ENCODE assay signal across 8 cellular contexts in genomic region chr14:49962616-49963015, GRCh38.
DNase-seq lines count a peak whose midpoint lies in the region; ATAC-seq, FAIRE-seq and TF ChIP-seq lines count a peak whose summit lies in the region.

No MANE protein-coding gene starts in this region.

- H3K4me2 ChIP-seq in PC-3 (ENCODE audit: low read length) = peak overlapping the region; percentile 46

- peaks cover 12% of the 10 kb centered on the region for H3F3A ChIP-seq in PC-3 (ENCODE audit: low read length, unreplicated experiment)

- no peaks in the 10 kb centered on the region for H3K79me2 ChIP-seq in PC-3 (ENCODE audit: low read length)

- no peaks in the 10 kb centered on the region for H3K9me2 ChIP-seq in PC-3 (replicated peaks; ENCODE audit: low read length)

- H3K4me3 Mint-ChIP-seq in activated naive CD4-positive, alpha-beta T cell treated with anti-CD3 and anti-CD28 coated beads for 36 hours = no peak overlapping the region

- no peaks in the 10 kb centered on the region for H3K36me3 ChIP-seq in PC-3 (ENCODE audit: low read depth, low read length)
- no peaks in the 10 kb centered on the region for H3K36me3 ChIP-seq in uterus

- no peaks in the 10 kb centered on the region for H4K20me1 ChIP-seq in PC-3 (ENCODE audit: low read length)

- no peaks in the 10 kb centered on the region for H3K27me3 ChIP-seq in PC-3 (ENCODE audit: low read length)
- H3K27me3 ChIP-seq in uterus = no peaks in the 10 kb centered on the region

- intact Hi-C loops in activated naive CD4-positive, alpha-beta T cell treated with anti-CD3 and anti-CD28 coated beads for 36 hours (cut with micrococcal nuclease) = loop anchor here (1.0 kb wide), 3 partner anchors 9 to 37 kb away; no protein-coding TSS in a partner anchor
- intact Hi-C loops in PC-3 (cut with micrococcal nuclease) = loop anchor here (1.0 to 2.0 kb wide), 6 partner anchors 10 to 143 kb away; no protein-coding TSS in a partner anchor
- intact Hi-C loops in uterus (cut with DNase I; ENCODE audit: low total_unique reads) = no loop called here

- H3K27ac Mint-ChIP-seq in activated naive CD4-positive, alpha-beta T cell treated with anti-CD3 and anti-CD28 coated beads for 36 hours = peak overlapping the region; percentile 66

- H3K9me3 ChIP-seq in PC-3 (ENCODE audit: low read length) (no peaks in the 10 kb centered on the region), uterus (no peaks in the 10 kb centered on the region)

- peak overlapping the region; percentile 85 for H3K27ac ChIP-seq in PC-3 (ENCODE audit: low read length)
- H3K27ac ChIP-seq in uterus = no peak overlapping the region

- ATAC-seq in PC-3 = peak; percentile 78

- FAIRE-seq in urothelium cell line (lab: Jason Lieb, UNC) = peak; percentile 56

- H3K36me3 Mint-ChIP-seq in activated naive CD4-positive, alpha-beta T cell treated with anti-CD3 and anti-CD28 coated beads for 36 hours (ENCODE audit: low read depth) = no peaks in the 10 kb centered on the region

- H3K4me3 ChIP-seq in PC-3 (ENCODE audit: low read length) (no peak overlapping the region), uterus (no peak overlapping the region)

- peak overlapping the region; percentile 59 for H3K9ac ChIP-seq in PC-3 (ENCODE audit: low read length)

- CTCF ChIA-PET in activated naive CD4-positive, alpha-beta T cell treated with anti-CD3 and anti-CD28 coated beads for 36 hours (lab: Charles Lee) = interaction anchor here (0.6 to 2.6 kb wide), 3 partner anchors 10 to 103 kb away, joined by 3 to 12 read pairs (median 3); no protein-coding TSS in a partner anchor
- CTCF ChIA-PET in PC-3 (lab: Charles Lee) = interaction anchor here (0.9 to 1.4 kb wide), 2 partner anchors 9 to 13 kb away, joined by 3 to 5 read pairs; no protein-coding TSS in a partner anchor

- no peak for TF ChIP-seq CTCF in PC-3 (conservative IDR thresholded peaks at IDR 0.05; ENCODE audit: low read depth, low read length)
- no peak for TF ChIP-seq CTCF in uterus (IDR thresholded peaks at IDR 0.05)

- no peak for TF ChIP-seq POLR2A in uterus (IDR thresholded peaks at IDR 0.05)

- POLR2A ChIA-PET in PC-3 (lab: Charles Lee; ENCODE audit: unreplicated experiment) = interaction anchor here (0.6 to 0.7 kb wide), 2 partner anchors 24 to 51 kb away, joined by 3 to 7 read pairs; no protein-coding TSS in a partner anchor

- peaks cover 42% of the 10 kb centered on the region for H3K4me1 Mint-ChIP-seq in activated naive CD4-positive, alpha-beta T cell treated with anti-CD3 and anti-CD28 coated beads for 36 hours (ENCODE audit: low read depth)

- H3K9me3 Mint-ChIP-seq in activated naive CD4-positive, alpha-beta T cell treated with anti-CD3 and anti-CD28 coated beads for 36 hours = no peaks in the 10 kb centered on the region

- BruUV-seq in PC-3 (replicated peaks; lab: Mats Ljungman, UMichigan) = no TSS peak

- no peaks in the 10 kb centered on the region for H3K27me3 Mint-ChIP-seq in activated naive CD4-positive, alpha-beta T cell treated with anti-CD3 and anti-CD28 coated beads for 36 hours (ENCODE audit: low read depth)

- peak; percentile 85 for DNase-seq in activated naive CD4-positive, alpha-beta T cell treated with anti-CD3 and anti-CD28 coated beads for 36 hours
- DNase-seq in activated naive CD4-positive, alpha-beta T cell (lab: John Stamatoyannopoulos, UW) = no peak
- DNase-seq in PC-3 = peak; percentile 97
- DNase-seq in kidney tubule cell (ENCODE audit: low spot score) = peak; percentile 92
- peak; percentile 70 for DNase-seq in urothelium cell line (ENCODE audit: low spot score)
- DNase-seq in NOMO-1 (lab: John Stamatoyannopoulos, UW; ENCODE audit: unreplicated experiment in 2 of 2) = no peak
- no peak for DNase-seq in uterus
- no peak for DNase-seq in hippocampal formation (lab: John Stamatoyannopoulos, UW)

- peaks cover 48% of the 10 kb centered on the region for H3K4me1 ChIP-seq in PC-3 (ENCODE audit: insufficient read depth, low read length)
- no peaks in the 10 kb centered on the region for H3K4me1 ChIP-seq in uterus

- peak overlapping the region; percentile 44 for H2AFZ ChIP-seq in PC-3 (ENCODE audit: low read length)

Comparison
In these comparisons a context has a peak if more than half of its experiments do, and no peak if none do; other contexts are left out.
1. DNase-seq: peak in activated naive CD4-positive, alpha-beta T cell treated with anti-CD3 and anti-CD28 coated beads for 36 hours (single experiment), PC-3 (single experiment), kidney tubule cell (single experiment) and urothelium cell line (single experiment); none in activated naive CD4-positive, alpha-beta T cell (0 of 4), NOMO-1 (0 of 2), uterus (0 of 2) and hippocampal formation (0 of 2).